In genomic region chr10:68153473-68154210, GRCh38 we compare ENCODE assay signal across 7 cellular contexts. TPM values are rescaled to one million over a fixed set of nuclear protein-coding genes. Genes with fewer than 3 reads are reported as not detected.
DNase-seq lines count a peak whose midpoint lies in the region; ATAC-seq, FAIRE-seq and TF ChIP-seq lines count a peak whose summit lies in the region.

No MANE protein-coding gene starts in this region.

- H3K9me3 ChIP-seq in K562 (replicated peaks; ENCODE audit: control insufficient read depth, insufficient read depth, low read depth, low read length) (no peaks in the 10 kb centered on the region), transverse colon (no peaks in the 10 kb centered on the region)

- TF ChIP-seq POLR2A in K562 (conservative IDR thresholded peaks at IDR 0.05) (no peak), transverse colon (IDR thresholded peaks at IDR 0.05) (no peak)

- DNase-seq in GM03348 (ENCODE audit: low spot score) (peak; percentile 79), LoVo (ENCODE audit: low spot score) (peak; percentile 94), K562 (ENCODE audit: extremely low read depth in 1 of 4, low spot score in 3 of 4) (no peak), islet precursor cell (peak; percentile 94), transverse colon (peak; percentile 26), NCI-H524 (lab: John Stamatoyannopoulos, UW) (no peak)

- no peak for ATAC-seq in K562
- ATAC-seq in HG02610 (IDR thresholded peaks at IDR 0.05; ENCODE audit: unreplicated experiment), result no peak

- FAIRE-seq in K562 (lab: Jason Lieb, UNC), result no peak

- no peaks in the 10 kb centered on the region for H3K9me1 ChIP-seq in K562 (ENCODE audit: control insufficient read depth, insufficient read depth, low read length)

- no peak overlapping the region for H3K27ac ChIP-seq in K562 (ENCODE audit: extremely low read depth, low read depth, low read length)
- peak overlapping the region in 2 of 4 donors; percentile 6 to 33 for H3K27ac ChIP-seq in transverse colon

- no peaks in the 10 kb centered on the region for H3K79me2 ChIP-seq in K562 (ENCODE audit: control insufficient read depth, insufficient read depth, low read length)

- in situ Hi-C loops in K562 (cut with MboI) (loop anchor here (5.0 kb wide), 1 partner anchor 366 kb away; no protein-coding TSS in a partner anchor), transverse colon (cut with MboI; ENCODE audit: low pct_ligation_motif_present in 1 of 4, low pct_unique_long_range_greater_than_20kb in 1 of 4, low sequenced_read_pairs in 3 of 4) (loop anchor here in 3 of 4 donors (10.0 to 25.0 kb wide), 2 partner anchors 291 to 299 kb away; no protein-coding TSS in a partner anchor)

- no TSS peak for BruUV-seq in K562 (replicated peaks; lab: Mats Ljungman, UMichigan)

- no peaks in the 10 kb centered on the region for H3K4me1 ChIP-seq in K562 (replicated peaks in 1 of 2; ENCODE audit: control insufficient read depth in 2 of 2, insufficient read depth in 2 of 2, low read length in 2 of 2)
- H3K4me1 ChIP-seq in transverse colon, result peaks cover 0 to 13% (median 12%) of the 10 kb centered on the region in 4 donors

- no peak overlapping the region for H2AFZ ChIP-seq in K562 (ENCODE audit: low read depth, low read length)

- H3K27me3 ChIP-seq in K562 (ENCODE audit: control insufficient read depth in 2 of 2, insufficient read depth in 2 of 2, low read length in 2 of 2) (peaks cover 0 to 4% of the 10 kb centered on the region in 2 experiments; a peak in 4 of 5 replicates), transverse colon (no peaks in the 10 kb centered on the region)

- TF ChIP-seq CTCF in K562 (IDR thresholded peaks at IDR 0.05 in 2 of 3, conservative IDR thresholded peaks at IDR 0.05 in 1 of 3; ENCODE audit: insufficient read depth in 2 of 3, low read depth in 1 of 3, low read length in 3 of 3), result no peak
- peak in 1 of 5 experiments; percentile 36 for TF ChIP-seq CTCF in transverse colon (IDR thresholded peaks at IDR 0.05)

- TF ChIP-seq RAD21 in K562 (CRISPR knock-in tag; conservative IDR thresholded peaks at IDR 0.05 in 1 of 2, IDR thresholded peaks at IDR 0.05 in 1 of 2), result no peak

- CTCF ChIA-PET in K562 (lab: Yijun Ruan, JAX; ENCODE audit: low intra/inter-chr PET ratio), result no interaction called here

- intact Hi-C loops in K562 (cut with micrococcal nuclease) (no loop called here), transverse colon (cut with DNase I; ENCODE audit: low total_unique reads) (loop anchor here (10.0 kb wide), 1 partner anchor 299 kb away; no protein-coding TSS in a partner anchor)

- WGBS in K562 (ENCODE audit: insufficient coverage, low coverage, missing lambda C conversion rate), result under 1% methylated on average over 7 of the region's 8 CpGs
- 17 to 24% methylated on average over 7 to 8 of the region's 8 CpGs for WGBS in transverse colon (ENCODE audit: low coverage in 1 of 2), 2 donors

- TF ChIP-seq EP300 in K562 (IDR thresholded peaks at IDR 0.05; ENCODE audit: low read length) (no peak), transverse colon (IDR thresholded peaks at IDR 0.05; ENCODE audit: low read depth) (no peak)

- H3K36me3 ChIP-seq in K562 (ENCODE audit: control insufficient read depth, insufficient read depth, low read length) (no peaks in the 10 kb centered on the region), transverse colon (no peaks in the 10 kb centered on the region)

- POLR2A ChIA-PET in K562 (lab: Yijun Ruan, JAX), result interaction anchor here (0.9 to 1.1 kb wide), 2 partner anchors 12 to 20 kb away, joined by 3 to 4 read pairs; no protein-coding TSS in a partner anchor

- no peak overlapping the region for H3K4me2 ChIP-seq in K562 (ENCODE audit: insufficient read depth, low read length)

- H3K4me3 ChIP-seq in K562 (no peak overlapping the region), transverse colon (no peak overlapping the region)

- H3K9ac ChIP-seq in K562 (ENCODE audit: insufficient read depth in 1 of 2, low read depth in 2 of 2, low read length in 2 of 2), result no peak overlapping the region

- H4K20me1 ChIP-seq in K562 (replicated peaks; ENCODE audit: control insufficient read depth, insufficient read depth, low read length), result no peaks in the 10 kb centered on the region

TF ChIP-seq in K562, 482 proteins besides CTCF, POLR2A, EP300 and RAD21 (continues in another document):
- peak; percentile 80 for TF ChIP-seq MEIS2 (IDR thresholded peaks at IDR 0.05; ENCODE audit: partially characterized antibody)
- peak; percentile 49 for TF ChIP-seq CTBP1 (IDR thresholded peaks at IDR 0.05; ENCODE audit: borderline replicate concordance)
- TF ChIP-seq CEBPB (tag; IDR thresholded peaks at IDR 0.05), result no peak
- no peak for TF ChIP-seq MIER1 (IDR thresholded peaks at IDR 0.05; ENCODE audit: low read depth)
- peak; percentile 91 for TF ChIP-seq JUN (IDR thresholded peaks at IDR 0.05; ENCODE audit: borderline replicate concordance, low read depth, low read length)
- no peak for TF ChIP-seq JUN (CRISPR knock-in tag; IDR thresholded peaks at IDR 0.05; ENCODE audit: borderline replicate concordance)
- peak; percentile 54; the same call in 1 of the 2 replicates for TF ChIP-seq ZNF384 (IDR thresholded peaks at IDR 0.05; ENCODE audit: low read depth, low read length)
- 0 out of 2 replicates have a peak, but pooled peaks have one; percentile 42 for TF ChIP-seq DPF2 (IDR thresholded peaks at IDR 0.05)
- no peak for TF ChIP-seq ATF1 (CRISPR knock-in tag; IDR thresholded peaks at IDR 0.05)
- peak; percentile 13; the same call in 1 of the 2 replicates for TF ChIP-seq ATF1 (tag; IDR thresholded peaks at IDR 0.05)
- TF ChIP-seq SMARCA4 (IDR thresholded peaks at IDR 0.05), result peak; percentile 41; the same call in 1 of the 2 replicates
- peak; percentile 69 for TF ChIP-seq NFIC (IDR thresholded peaks at IDR 0.05)
- TF ChIP-seq PHB2 (IDR thresholded peaks at IDR 0.05; ENCODE audit: low read depth), result no peak
- no peak for TF ChIP-seq STAT6 (CRISPR knock-in tag; IDR thresholded peaks at IDR 0.05)
- 0 out of 4 replicates have a peak, but pooled peaks of 1 of the 2 experiments have one; percentile 35 for TF ChIP-seq TEAD1 (CRISPR knock-in tag; IDR thresholded peaks at IDR 0.05)
- TF ChIP-seq FOXK2 (conservative IDR thresholded peaks at IDR 0.05 in 1 of 2, IDR thresholded peaks at IDR 0.05 in 1 of 2; ENCODE audit: low read depth in 2 of 2), result 0 out of 4 replicates have a peak, but pooled peaks of 1 of the 2 experiments have one; percentile 16
- peak; percentile 49; the same call in 1 of the 2 replicates for TF ChIP-seq PKNOX1 (IDR thresholded peaks at IDR 0.05)
- peak; percentile 58; the same call in 1 of the 2 replicates for TF ChIP-seq JUND (IDR thresholded peaks at IDR 0.05; ENCODE audit: borderline replicate concordance, low read depth, low read length)
- peak; percentile 70; the same call in 2 of the 3 replicates for TF ChIP-seq JUND (tag; IDR thresholded peaks at IDR 0.05; ENCODE audit: borderline replicate concordance, low read depth, low read length)
- TF ChIP-seq FOXJ2 (tag; IDR thresholded peaks at IDR 0.05), result peak; percentile 52; the same call in 1 of the 2 replicates

RNA-seq across cellular contexts. Expression of gene MYPN, which starts 44.4 kb away (rescaled TPM):
- not detected in 2 replicates for total RNA-seq in K562 (2011; cell fraction: chromatin; rRNA removed; ENCODE audit: low replicate concordance)
- total RNA-seq in K562 (2011; cell fraction: nucleolus; rRNA removed), result not detected in 2 replicates
- not detected in 2 replicates for total RNA-seq in K562 (2011; cell fraction: nucleoplasm; rRNA removed)
- not detected in 2 replicates for total RNA-seq in K562 (2014; rRNA removed)
- total RNA-seq in K562 (2014; rRNA removed; fragmentation: Illumina TruSeq; extraction: Trizol), result not detected in 2 replicates
- total RNA-seq in K562 (2015; rRNA removed; fragmentation: Illumina TruSeq; extraction: Trizol), result not detected in 2 replicates
- not detected in 2 replicates for total RNA-seq in K562 (2021)
- not detected in 2 replicates for polyA plus RNA-seq in K562 (2011; rRNA removed)
- polyA plus RNA-seq in K562 (2011; cell fraction: cytosol; rRNA removed), result not detected in 2 replicates
- not detected in 2 replicates for polyA plus RNA-seq in K562 (2011; cell fraction: nucleus; rRNA removed)
- polyA plus RNA-seq in K562 (2012), result not detected in 2 replicates
- not detected in 2 replicates for polyA plus RNA-seq in K562 (2014; fragmentation: Illumina TruSeq; extraction: Trizol)
- not detected for polyA plus RNA-seq in K562 (2014; fragmentation: Nextera tagmentation; extraction: Ambion mirVana)
- not detected in 2 replicates for polyA plus RNA-seq in K562 (2014; rRNA removed)
- not detected in 2 replicates for polyA minus RNA-seq in K562 (2011; rRNA and poly(A)+ RNA removed)
- polyA minus RNA-seq in K562 (2011; cell fraction: cytosol; rRNA and poly(A)+ RNA removed), result 0.48 and 0.73 TPM in 2 replicates
- 0.11 TPM in 1 of 2 replicates, not detected in the other for polyA minus RNA-seq in K562 (2011; cell fraction: nucleus; rRNA and poly(A)+ RNA removed)
- total RNA-seq in transverse colon, result 1 to 10 TPM in 1 of 4 donors, under 1 TPM in 2, not detected in 1; 0.27 to 1.5 (median 0.79) TPM

Comparison
In these comparisons a context has a peak if more than half of its experiments do, and no peak if none do; other contexts are left out.
1. DNase-seq: peak in GM03348 (single experiment), LoVo (single experiment), islet precursor cell (single experiment) and transverse colon (single experiment); none in K562 (0 of 4) and NCI-H524 (0 of 2).